ENCODE assay signal across 19 cellular contexts in genomic region chrX:39818071-39818470, GRCh38.
DNase-seq lines count a peak whose midpoint lies in the region; FAIRE-seq and TF ChIP-seq lines count a peak whose summit lies in the region.
"Had no signal": no experiment of that assay in that cellular context is flagged by ENCODE, and none has a peak within 500 bp of the region (broad histone marks: within the 10 kb centered on the region; RNA-seq: fewer than 3 reads in every experiment).

No MANE protein-coding gene starts in this region.

- peaks cover 16% of the 10 kb centered on the region for H3K4me1 Mint-ChIP-seq in chondrocyte (ENCODE audit: low read depth)

- peak overlapping the region; percentile 99; the same call in 1 of the 2 replicates for H3K27ac ChIP-seq in HUES64 (ENCODE audit: low read depth, low read length)
- peak overlapping the region; percentile 90; the same call in 1 of the 2 replicates for H3K27ac ChIP-seq in H1 (ENCODE audit: low read depth, low read length)
- H3K27ac ChIP-seq: gastroesophageal sphincter, KMS-11, neutrophil, VCaP had no signal

- H3K4me3 Mint-ChIP-seq in chondrocyte (ENCODE audit: unreplicated experiment), result no peak overlapping the region

- no peak overlapping the region for H2BK15ac ChIP-seq in H1 (ENCODE audit: low read length)

- no peaks in the 10 kb centered on the region for H3K9me3 ChIP-seq in HUES64 (ENCODE audit: insufficient read depth, low read depth, low read length)
- no peaks in the 10 kb centered on the region for H3K9me3 ChIP-seq in H1 (ENCODE audit: insufficient read depth in 2 of 2, low read depth in 1 of 2, low read length in 1 of 2)
- H3K9me3 ChIP-seq: gastroesophageal sphincter, neutrophil had no signal

- H3K79me1 ChIP-seq in H1 (ENCODE audit: low read depth, low read length), result no peaks in the 10 kb centered on the region

- TF ChIP-seq CTCF in H1 (IDR thresholded peaks at IDR 0.05; ENCODE audit: control extremely low read depth in 1 of 3, insufficient read depth in 1 of 3, low read depth in 1 of 3, low read length in 3 of 3), result no peak
- no peak for TF ChIP-seq CTCF in chondrocyte (IDR thresholded peaks at IDR 0.05)

- no peak overlapping the region for H3K9ac ChIP-seq in HUES64 (ENCODE audit: low read depth, low read length)
- no peak overlapping the region; a peak in 2 of 7 replicates for H3K9ac ChIP-seq in H1 (replicated peaks in 1 of 4; ENCODE audit: extremely low read depth in 1 of 4, low read depth in 3 of 4, low read length in 3 of 4)
- H3K9ac ChIP-seq: KMS-11 had no signal

- H2BK20ac ChIP-seq in H1 (ENCODE audit: low read length), result peak overlapping the region; percentile 90

- no peaks in the 10 kb centered on the region for H3K36me3 Mint-ChIP-seq in chondrocyte (ENCODE audit: low read depth)
- H3K36me3 Mint-ChIP-seq: CD4-positive, CD25-positive, alpha-beta regulatory T cell had no signal

- H3K36me3 ChIP-seq in HUES64 (ENCODE audit: insufficient read depth, low read length) (no peaks in the 10 kb centered on the region), H1 (ENCODE audit: control insufficient read depth in 2 of 4, insufficient read depth in 4 of 4, low read length in 3 of 4) (no peaks in the 10 kb centered on the region)
- H3K36me3 ChIP-seq: gastroesophageal sphincter, neutrophil had no signal

- H2BK12ac ChIP-seq in H1 (ENCODE audit: low read depth, low read length), result peak overlapping the region; percentile 92; the same call in 1 of the 2 replicates

- H2AFZ ChIP-seq in H1 (ENCODE audit: low read length), result no peak overlapping the region

- no peak overlapping the region for H3K4me3 ChIP-seq in HUES64 (ENCODE audit: low read length)
- no peak overlapping the region for H3K4me3 ChIP-seq in H1 (ENCODE audit: extremely low read depth in 1 of 4, insufficient read depth in 2 of 4, low read depth in 3 of 4, low read length in 4 of 4)
- H3K4me3 ChIP-seq: gastroesophageal sphincter had no signal

- H3K23ac ChIP-seq in H1 (ENCODE audit: insufficient read length), result no peak overlapping the region

- WGBS in HUES64, result 57% methylated on average over 7 of the region's 7 CpGs
- WGBS in H1 (ENCODE audit: extremely low coverage in 1 of 2, insufficient coverage in 1 of 2, insufficient read length in 1 of 2, insufficient replicate concordance in 2 of 2, low coverage in 1 of 2, low lambda C conversion rate in 2 of 2, missing lambda C conversion rate in 1 of 2), 2 experiments, result 59% methylated on average over 7 of the region's 7 CpGs; no CpG with 5 or more reads in 1 of the 2 experiments

- peak overlapping the region; percentile 96; the same call in 1 of the 2 replicates for H2BK5ac ChIP-seq in H1 (ENCODE audit: low read depth, low read length)

- no peak for TF ChIP-seq POLR2A in GM12892 (IDR thresholded peaks at IDR 0.05; ENCODE audit: low read depth, low read length)
- no peak for TF ChIP-seq POLR2A in H1 (IDR thresholded peaks at IDR 0.05; ENCODE audit: control extremely low read depth in 1 of 2, low read depth in 2 of 2, low read length in 2 of 2)

- H3K27me3 Mint-ChIP-seq in chondrocyte (ENCODE audit: low read depth), result no peaks in the 10 kb centered on the region

- H3K4me1 ChIP-seq in HUES64 (ENCODE audit: insufficient read depth, low read length) (peaks cover 43% of the 10 kb centered on the region), H1 (replicated peaks in 1 of 4; ENCODE audit: control insufficient read depth in 3 of 4, insufficient read depth in 4 of 4, low read length in 3 of 4) (peaks cover 10 to 40% (median 27%) of the 10 kb centered on the region in 4 experiments)

- H3K27me3 ChIP-seq in HUES64 (ENCODE audit: insufficient read depth, low read length) (no peaks in the 10 kb centered on the region), H1 (replicated peaks in 1 of 4; ENCODE audit: control insufficient read depth in 3 of 4, extremely low read depth in 1 of 4, insufficient read depth in 3 of 4, low read length in 3 of 4) (peaks cover 0 to 1% (median 0%) of the 10 kb centered on the region in 4 experiments; a peak in 1 of 7 replicates)
- H3K27me3 ChIP-seq: gastroesophageal sphincter had no signal

- peaks cover 5% of the 10 kb centered on the region; the same call in 1 of the 2 replicates for H3K23me2 ChIP-seq in H1 (ENCODE audit: low read depth, low read length)

- H4K5ac ChIP-seq in H1 (ENCODE audit: insufficient read length, low read depth, low read length), result peak overlapping the region; percentile 16

- no peak for TF ChIP-seq EP300 in H1 (IDR thresholded peaks at IDR 0.05; ENCODE audit: borderline replicate concordance in 1 of 2, low read depth in 2 of 2, low read length in 2 of 2)

- H3K14ac ChIP-seq in H1 (ENCODE audit: insufficient read length), result no peak overlapping the region

- H2AK5ac ChIP-seq in H1 (ENCODE audit: low read depth, low read length), result 0 out of 2 replicates have a peak overlapping the region, but pooled peaks have one; percentile 90

- no peak overlapping the region for H3K27ac Mint-ChIP-seq in chondrocyte (ENCODE audit: unreplicated experiment)
- H3K27ac Mint-ChIP-seq: CD4-positive, CD25-positive, alpha-beta regulatory T cell had no signal

- peak overlapping the region; percentile 98 for H4K91ac ChIP-seq in H1 (replicated peaks; ENCODE audit: insufficient read length, low read length)

- H4K20me1 ChIP-seq in H1 (replicated peaks in 1 of 2; ENCODE audit: control insufficient read depth in 1 of 2, insufficient read depth in 2 of 2, low read length in 2 of 2), result no peaks in the 10 kb centered on the region

- H4K8ac ChIP-seq in H1 (ENCODE audit: extremely low read depth, insufficient read depth, low read length), result no peak overlapping the region

- peak overlapping the region; percentile 94 for H2BK120ac ChIP-seq in H1 (replicated peaks; ENCODE audit: low read depth, low read length)

- POLR2A ChIA-PET in H1 (lab: Charles Lee; ENCODE audit: partially characterized antibody), result interaction anchor here (0.5 to 3.3 kb wide), 4 partner anchors 9 to 278 kb away, joined by 3 to 15 read pairs (median 6); no protein-coding TSS in a partner anchor

- no peaks in the 10 kb centered on the region; a peak in 1 of 4 replicates for H3K79me2 ChIP-seq in H1 (ENCODE audit: control insufficient read depth in 1 of 2, insufficient read depth in 2 of 2, low read length in 2 of 2)

- peak overlapping the region; percentile 65 for H3K4ac ChIP-seq in H1 (replicated peaks; ENCODE audit: insufficient read length, low read depth, low read length)

- peaks cover 2% of the 10 kb centered on the region for H3K9me3 Mint-ChIP-seq in chondrocyte (ENCODE audit: low read depth)

- FAIRE-seq in GM12892 (lab: Jason Lieb, UNC) (peak; percentile 80), H1 (lab: Jason Lieb, UNC) (no peak)

- no peak overlapping the region for H3K56ac ChIP-seq in H1 (replicated peaks; ENCODE audit: insufficient read length, low read depth, low read length)

- no peak for DNase-seq in GM12892 (ENCODE audit: insufficient read length)
- DNase-seq in H1 (ENCODE audit: low read depth in 1 of 2, low spot score in 2 of 2), result no peak
- DNase-seq in renal cortical epithelial cell (ENCODE audit: low read depth), result peak; percentile 9
- DNase-seq in chondrocyte (ENCODE audit: low spot score), result no peak
- DNase-seq in Kasumi-1 (lab: John Stamatoyannopoulos, UW), result no peak
- DNase-seq in activated CD8-positive, alpha-beta memory T cell treated with anti-CD3 and anti-CD28 coated beads, Interleukin-2, amount 50 U/mL, for 48 hours, result no peak
- DNase-seq: activated CD4-positive, alpha-beta T cell treated with anti-CD3 and anti-CD28 coated beads, Interleukin-2, amount 50 U/mL, for 48 hours; activated gamma-delta T cell; CD4-positive, CD25-positive, alpha-beta regulatory T cell; effector CD4-positive, alpha-beta T cell; left ventricle myocardium superior; NCI-H1092 treated with DMSO at 0.1 percent for 48 hours; NCI-H2029 treated with DMSO at 0.1 percent for 48 hours; SHP77 had no signal

- peak overlapping the region in 1 of 2 experiments; percentile 93; a peak in 2 of 4 replicates for H3K4me2 ChIP-seq in H1 (ENCODE audit: insufficient read depth in 1 of 2, low read depth in 2 of 2, low read length in 2 of 2)
- H3K4me2 ChIP-seq: KMS-11 had no signal

- peak overlapping the region; percentile 91 for H3K18ac ChIP-seq in H1 (ENCODE audit: extremely low read depth, low read length)

- CTCF ChIA-PET in H1 (lab: Charles Lee; ENCODE audit: partially characterized antibody), result interaction anchor here (0.8 to 1.5 kb wide), 5 partner anchors 8 to 188 kb away, joined by 3 to 6 read pairs (median 4); no protein-coding TSS in a partner anchor

- TF ChIP-seq RAD21 in H1 (IDR thresholded peaks at IDR 0.05 in 1 of 2, conservative IDR thresholded peaks at IDR 0.05 in 1 of 2; ENCODE audit: low read depth in 2 of 2, low read length in 2 of 2), result no peak

TF ChIP-seq in H1, 55 proteins besides CTCF, POLR2A, EP300 and RAD21 (continues in another document):
- no peak for TF ChIP-seq E2F6 (IDR thresholded peaks at IDR 0.05)
- TF ChIP-seq FOSL1 (IDR thresholded peaks at IDR 0.05; ENCODE audit: insufficient read depth, low read depth, low read length), result no peak
- TF ChIP-seq SIRT6 (IDR thresholded peaks at IDR 0.05; ENCODE audit: low read length), result no peak
- no peak for TF ChIP-seq HDAC6 (IDR thresholded peaks at IDR 0.05; ENCODE audit: low read depth, low read length)
